1 cellular context compared by ENCODE assay signal in genomic region chr20:44402391-44403193, GRCh38.
TF ChIP-seq lines count a peak whose summit lies in the region.

No MANE protein-coding gene starts in this region.

TF ChIP-seq in HepG2, 621 proteins besides CTCF, POLR2A, EP300 and RAD21 (continued from another document and continues in another):
- TF ChIP-seq, protein P1, sequence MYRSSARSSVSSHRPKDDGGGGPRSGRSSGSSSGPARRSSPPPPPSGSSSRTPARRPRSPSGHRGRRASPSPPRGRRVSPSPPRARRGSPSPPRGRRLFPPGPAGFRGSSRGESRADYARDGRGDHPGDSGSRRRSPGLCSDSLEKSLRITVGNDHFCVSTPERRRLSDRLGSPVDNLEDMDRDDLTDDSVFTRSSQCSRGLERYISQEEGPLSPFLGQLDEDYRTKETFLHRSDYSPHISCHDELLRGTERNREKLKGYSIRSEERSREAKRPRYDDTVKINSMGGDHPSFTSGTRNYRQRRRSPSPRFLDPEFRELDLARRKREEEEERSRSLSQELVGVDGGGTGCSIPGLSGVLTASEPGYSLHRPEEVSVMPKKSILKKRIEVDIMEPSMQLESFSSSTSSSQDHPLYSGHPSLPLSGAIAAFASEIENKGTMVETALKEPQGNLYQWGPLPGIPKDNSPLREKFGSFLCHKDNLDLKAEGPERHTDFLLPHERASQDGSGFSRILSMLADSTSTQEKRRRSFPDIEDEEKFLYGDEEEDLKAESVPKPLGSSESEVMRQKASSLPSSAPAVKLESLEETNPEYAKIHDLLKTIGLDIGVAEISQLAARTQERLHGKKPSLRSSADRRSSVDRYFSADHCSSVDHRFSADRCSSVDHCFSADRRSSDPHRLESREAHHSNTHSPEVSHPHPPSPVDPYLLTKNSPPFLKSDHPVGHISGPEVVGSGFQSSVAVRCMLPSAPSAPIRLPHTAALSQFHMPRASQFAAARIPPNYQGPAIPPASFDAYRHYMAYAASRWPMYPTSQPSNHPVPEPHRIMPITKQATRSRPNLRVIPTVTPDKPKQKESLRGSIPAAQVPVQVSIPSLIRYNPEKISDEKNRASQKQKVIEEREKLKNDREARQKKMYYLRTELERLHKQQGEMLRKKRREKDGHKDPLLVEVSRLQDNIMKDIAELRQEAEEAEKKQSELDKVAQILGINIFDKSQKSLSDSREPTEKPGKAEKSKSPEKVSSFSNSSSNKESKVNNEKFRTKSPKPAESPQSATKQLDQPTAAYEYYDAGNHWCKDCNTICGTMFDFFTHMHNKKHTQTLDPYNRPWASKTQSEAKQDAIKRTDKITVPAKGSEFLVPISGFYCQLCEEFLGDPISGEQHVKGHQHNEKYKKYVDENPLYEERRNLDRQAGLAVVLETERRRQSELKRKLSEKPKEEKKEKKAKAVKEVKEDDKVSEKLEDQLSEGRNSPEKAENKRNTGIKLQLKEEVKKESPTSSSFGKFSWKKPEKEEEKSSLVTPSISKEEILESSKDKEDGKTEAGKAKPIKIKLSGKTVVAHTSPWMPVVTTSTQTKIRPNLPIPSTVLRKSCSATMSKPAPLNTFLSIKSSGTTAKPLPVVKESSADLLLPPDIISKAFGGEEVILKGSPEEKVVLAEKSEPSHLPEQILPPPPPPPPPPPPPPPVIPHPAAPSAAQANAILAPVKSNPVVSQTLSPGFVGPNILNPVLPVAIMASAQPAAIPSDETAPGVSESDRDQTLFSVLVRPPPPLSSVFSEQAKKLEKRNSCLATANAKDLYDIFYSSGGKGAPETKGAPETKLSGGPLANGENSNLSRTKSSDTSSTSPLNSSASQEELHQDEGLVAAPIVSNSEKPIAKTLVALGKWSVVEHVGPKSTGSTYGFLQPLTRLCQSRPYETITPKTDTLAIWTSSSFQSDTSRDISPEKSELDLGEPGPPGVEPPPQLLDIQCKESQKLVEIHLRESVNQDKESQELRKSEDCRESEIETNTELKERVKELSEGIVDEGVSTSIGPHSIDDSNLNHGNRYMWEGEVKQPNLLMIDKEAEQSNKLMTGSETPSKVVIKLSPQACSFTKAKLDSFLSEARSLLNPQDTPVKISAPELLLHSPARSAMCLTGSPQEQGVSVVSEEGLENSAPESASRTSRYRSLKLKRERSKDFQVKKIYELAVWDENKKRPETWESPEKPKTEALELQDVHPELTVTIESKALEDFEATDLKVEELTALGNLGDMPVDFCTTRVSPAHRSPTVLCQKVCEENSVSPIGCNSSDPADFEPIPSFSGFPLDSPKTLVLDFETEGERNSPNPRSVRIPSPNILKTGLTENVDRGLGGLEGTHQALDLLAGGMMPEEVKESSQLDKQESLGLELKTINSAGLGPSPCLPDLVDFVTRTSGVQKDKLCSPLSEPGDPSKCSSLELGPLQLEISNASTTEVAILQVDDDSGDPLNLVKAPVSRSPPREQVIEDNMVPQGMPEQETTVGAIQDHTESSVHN (CRISPR knock-in tag; IDR thresholded peaks at IDR 0.05): peak; percentile 37; the same call in 1 of the 2 replicates
- TF ChIP-seq DNMT1 (CRISPR knock-in tag; IDR thresholded peaks at IDR 0.05): 0 out of 2 replicates have a peak, but pooled peaks have one; percentile 68
- no peak for TF ChIP-seq HOXA7 (CRISPR knock-in tag; IDR thresholded peaks at IDR 0.05)
- TF ChIP-seq RBFOX2 (IDR thresholded peaks at IDR 0.05; ENCODE audit: low read depth, low read length): peak; percentile 79
- TF ChIP-seq FOXA1 (IDR thresholded peaks at IDR 0.05): no peak
- peak; percentile 63; the same call in 1 of the 2 replicates for TF ChIP-seq FOXA1 (CRISPR knock-in tag; IDR thresholded peaks at IDR 0.05)
- peak; percentile 82; the same call in 1 of the 2 replicates for TF ChIP-seq SNAI1 (CRISPR knock-in tag; IDR thresholded peaks at IDR 0.05; ENCODE audit: borderline replicate concordance)
- TF ChIP-seq ZNF564 (CRISPR knock-in tag; IDR thresholded peaks at IDR 0.05): no peak; the same call in 1 of the 2 replicates
- TF ChIP-seq BCLAF1 (IDR thresholded peaks at IDR 0.05): no peak
- peak; percentile 84 for TF ChIP-seq ZBTB38 (CRISPR knock-in tag; IDR thresholded peaks at IDR 0.05)
- TF ChIP-seq MIER2 (CRISPR knock-in tag; IDR thresholded peaks at IDR 0.05): no peak; the same call in 1 of the 2 replicates
- TF ChIP-seq SRSF4 (IDR thresholded peaks at IDR 0.05; ENCODE audit: low read depth, low read length, poor library complexity, severe bottlenecking): no peak
- peak; percentile 85 for TF ChIP-seq ZNF556 (CRISPR knock-in tag; IDR thresholded peaks at IDR 0.05; ENCODE audit: borderline replicate concordance)
- TF ChIP-seq CENPBD1 (CRISPR knock-in tag; IDR thresholded peaks at IDR 0.05; ENCODE audit: borderline replicate concordance, low read depth): no peak
- no peak; the same call in 1 of the 2 replicates for TF ChIP-seq IRF9 (CRISPR knock-in tag; IDR thresholded peaks at IDR 0.05; ENCODE audit: borderline replicate concordance)
- TF ChIP-seq, protein P2, sequence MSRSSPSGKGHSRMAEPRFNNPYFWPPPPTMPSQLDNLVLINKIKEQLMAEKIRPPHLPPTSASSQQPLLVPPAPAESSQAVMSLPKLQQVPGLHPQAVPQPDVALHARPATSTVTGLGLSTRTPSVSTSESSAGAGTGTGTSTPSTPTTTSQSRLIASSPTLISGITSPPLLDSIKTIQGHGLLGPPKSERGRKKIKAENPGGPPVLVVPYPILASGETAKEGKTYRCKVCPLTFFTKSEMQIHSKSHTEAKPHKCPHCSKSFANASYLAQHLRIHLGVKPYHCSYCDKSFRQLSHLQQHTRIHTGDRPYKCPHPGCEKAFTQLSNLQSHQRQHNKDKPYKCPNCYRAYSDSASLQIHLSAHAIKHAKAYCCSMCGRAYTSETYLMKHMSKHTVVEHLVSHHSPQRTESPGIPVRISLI (CRISPR knock-in tag; IDR thresholded peaks at IDR 0.05; ENCODE audit: borderline replicate concordance): 0 out of 2 replicates have a peak, but pooled peaks have one; percentile 38
- peak; percentile 20 for TF ChIP-seq MIER3 (CRISPR knock-in tag; IDR thresholded peaks at IDR 0.05; ENCODE audit: borderline replicate concordance)
- no peak for TF ChIP-seq CC2D1A (CRISPR knock-in tag; IDR thresholded peaks at IDR 0.05)
- TF ChIP-seq ZNF713 (CRISPR knock-in tag; IDR thresholded peaks at IDR 0.05): no peak
- TF ChIP-seq THAP7 (CRISPR knock-in tag; IDR thresholded peaks at IDR 0.05): 0 out of 2 replicates have a peak, but pooled peaks have one; percentile 74
- TF ChIP-seq DNMT3B (CRISPR knock-in tag; conservative IDR thresholded peaks at IDR 0.05): no peak
- TF ChIP-seq IRF2 (CRISPR knock-in tag; IDR thresholded peaks at IDR 0.05): peak; percentile 48; the same call in 1 of the 2 replicates
- 0 out of 2 replicates have a peak, but pooled peaks have one; percentile 70 for TF ChIP-seq NCOA5 (CRISPR knock-in tag; IDR thresholded peaks at IDR 0.05)
- TF ChIP-seq ZNF296 (CRISPR knock-in tag; conservative IDR thresholded peaks at IDR 0.05): peak; percentile 87
- 0 out of 2 replicates have a peak, but pooled peaks have one; percentile 84 for TF ChIP-seq ZNF232 (CRISPR knock-in tag; IDR thresholded peaks at IDR 0.05; ENCODE audit: borderline replicate concordance)
- TF ChIP-seq ZNF382 (CRISPR knock-in tag; IDR thresholded peaks at IDR 0.05; ENCODE audit: borderline replicate concordance): no peak
- no peak for TF ChIP-seq ZNF780A (CRISPR knock-in tag; IDR thresholded peaks at IDR 0.05)
- no peak; the same call in 1 of the 2 replicates for TF ChIP-seq CAMTA2 (CRISPR knock-in tag; IDR thresholded peaks at IDR 0.05; ENCODE audit: borderline replicate concordance)
- TF ChIP-seq TFDP2 (CRISPR knock-in tag; IDR thresholded peaks at IDR 0.05): peak; percentile 52; the same call in 1 of the 2 replicates
- no peak for TF ChIP-seq ZNF672 (CRISPR knock-in tag; IDR thresholded peaks at IDR 0.05)
- TF ChIP-seq ZSCAN9 (CRISPR knock-in tag; IDR thresholded peaks at IDR 0.05; ENCODE audit: borderline replicate concordance): no peak; the same call in 1 of the 2 replicates
- TF ChIP-seq ZNF547 (CRISPR knock-in tag; IDR thresholded peaks at IDR 0.05): no peak
- TF ChIP-seq SRSF1 (optimal IDR thresholded peaks at IDR 0.05; ENCODE audit: low read depth, low read length): no peak
- TF ChIP-seq KAT8 (CRISPR knock-in tag; IDR thresholded peaks at IDR 0.05): no peak
- no peak for TF ChIP-seq JUNB (CRISPR knock-in tag; IDR thresholded peaks at IDR 0.05; ENCODE audit: borderline replicate concordance)
- 0 out of 2 replicates have a peak, but pooled peaks have one; percentile 68 for TF ChIP-seq ZC3H13 (CRISPR knock-in tag; IDR thresholded peaks at IDR 0.05)
- 0 out of 2 replicates have a peak, but pooled peaks have one; percentile 65 for TF ChIP-seq ZNF879 (CRISPR knock-in tag; IDR thresholded peaks at IDR 0.05)
- TF ChIP-seq, protein P3, sequence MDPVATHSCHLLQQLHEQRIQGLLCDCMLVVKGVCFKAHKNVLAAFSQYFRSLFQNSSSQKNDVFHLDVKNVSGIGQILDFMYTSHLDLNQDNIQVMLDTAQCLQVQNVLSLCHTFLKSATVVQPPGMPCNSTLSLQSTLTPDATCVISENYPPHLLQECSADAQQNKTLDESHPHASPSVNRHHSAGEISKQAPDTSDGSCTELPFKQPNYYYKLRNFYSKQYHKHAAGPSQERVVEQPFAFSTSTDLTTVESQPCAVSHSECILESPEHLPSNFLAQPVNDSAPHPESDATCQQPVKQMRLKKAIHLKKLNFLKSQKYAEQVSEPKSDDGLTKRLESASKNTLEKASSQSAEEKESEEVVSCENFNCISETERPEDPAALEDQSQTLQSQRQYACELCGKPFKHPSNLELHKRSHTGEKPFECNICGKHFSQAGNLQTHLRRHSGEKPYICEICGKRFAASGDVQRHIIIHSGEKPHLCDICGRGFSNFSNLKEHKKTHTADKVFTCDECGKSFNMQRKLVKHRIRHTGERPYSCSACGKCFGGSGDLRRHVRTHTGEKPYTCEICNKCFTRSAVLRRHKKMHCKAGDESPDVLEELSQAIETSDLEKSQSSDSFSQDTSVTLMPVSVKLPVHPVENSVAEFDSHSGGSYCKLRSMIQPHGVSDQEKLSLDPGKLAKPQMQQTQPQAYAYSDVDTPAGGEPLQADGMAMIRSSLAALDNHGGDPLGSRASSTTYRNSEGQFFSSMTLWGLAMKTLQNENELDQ (CRISPR knock-in tag; IDR thresholded peaks at IDR 0.05; ENCODE audit: borderline replicate concordance): 0 out of 2 replicates have a peak, but pooled peaks have one; percentile 19
- TF ChIP-seq GATA4 (IDR thresholded peaks at IDR 0.05; ENCODE audit: borderline replicate concordance, low read depth): no peak
- TF ChIP-seq NFATC3 (CRISPR knock-in tag; IDR thresholded peaks at IDR 0.05): peak; percentile 80; the same call in 1 of the 2 replicates
- TF ChIP-seq TBX2 (CRISPR knock-in tag; IDR thresholded peaks at IDR 0.05; ENCODE audit: borderline replicate concordance): peak; percentile 90
- TF ChIP-seq PHF5A (CRISPR knock-in tag; IDR thresholded peaks at IDR 0.05; ENCODE audit: low read depth, unreplicated experiment): peak; percentile 22
